ENCODE assay signal across 22 cellular contexts in genomic region chr14:52833891-52834290, GRCh38. TPM values are rescaled to one million over a fixed set of nuclear protein-coding genes. Genes with fewer than 3 reads are reported as not detected.
DNase-seq lines count a peak whose midpoint lies in the region; ATAC-seq and TF ChIP-seq lines count a peak whose summit lies in the region.
"Had no signal": no experiment of that assay in that cellular context is flagged by ENCODE, and none has a peak within 500 bp of the region (broad histone marks: within the 10 kb centered on the region; RNA-seq: fewer than 3 reads in every experiment).

No MANE protein-coding gene starts in this region.

- H3K27me3 ChIP-seq in mesenchymal stem cell (ENCODE audit: control insufficient read depth in 1 of 2, insufficient read depth in 1 of 2, low read length in 2 of 2) (no peaks in the 10 kb centered on the region), smooth muscle cell (ENCODE audit: low read depth) (no peaks in the 10 kb centered on the region)
- H3K27me3 ChIP-seq: BLaER1 treated with 17β-estradiol and CSF1 and Interleukin-3, amounts not matched to agents 10 nM and 100 nM; gastroesophageal sphincter; uterus had no signal

- H3K18ac ChIP-seq in mesenchymal stem cell (ENCODE audit: low read depth in 1 of 2, low read length in 2 of 2), result no peak overlapping the region

- no peaks in the 10 kb centered on the region for H3K36me3 Mint-ChIP-seq in T-cell
- H3K36me3 Mint-ChIP-seq: activated naive CD4-positive, alpha-beta T cell treated with anti-CD3 and anti-CD28 coated beads, Interleukin-2, amount 10 ng/mL, durations not matched to agents 7 days and 5 days had no signal

- no peak overlapping the region for H2AFZ ChIP-seq in mesenchymal stem cell (ENCODE audit: low read depth, low read length)
- H2AFZ ChIP-seq in smooth muscle cell (ENCODE audit: low read depth), result no peak overlapping the region

- H3K4me3 ChIP-seq in mesenchymal stem cell (ENCODE audit: insufficient read depth in 1 of 2, low read depth in 1 of 2, low read length in 2 of 2), result no peak overlapping the region
- no peak overlapping the region for H3K4me3 ChIP-seq in smooth muscle cell
- H3K4me3 ChIP-seq: BLaER1 treated with 17β-estradiol and CSF1 and Interleukin-3, amounts not matched to agents 10 nM and 100 nM; gastroesophageal sphincter; GM12878; HAP-1; lung; thoracic aorta; uterus had no signal

- H3K9me3 Mint-ChIP-seq in T-cell, result no peaks in the 10 kb centered on the region
- H3K9me3 Mint-ChIP-seq: activated B cell treated with CpG ODN at 0.5 μM for 24 hours; activated naive CD4-positive, alpha-beta T cell treated with anti-CD3 and anti-CD28 coated beads, Interleukin-2, amount 10 ng/mL, durations not matched to agents 7 days and 5 days; neural crest cell; stimulated activated naive CD8-positive, alpha-beta T cell treated with anti-CD3 and anti-CD28 coated beads, Interleukin-15, Interleukin-2, amounts not matched to agents 100 ng/mL and 50 ng/mL, for 24 hours had no signal

- no peak overlapping the region for H3K27ac ChIP-seq in mesenchymal stem cell (ENCODE audit: low read length, poor library complexity, severe bottlenecking)
- H3K27ac ChIP-seq in smooth muscle cell (ENCODE audit: low read depth), result peak overlapping the region; percentile 86
- H3K27ac ChIP-seq: BLaER1 treated with 17β-estradiol and CSF1 and Interleukin-3, amounts not matched to agents 10 nM and 100 nM; gastroesophageal sphincter; thoracic aorta; uterus had no signal

- no peak overlapping the region for H2BK5ac ChIP-seq in mesenchymal stem cell (ENCODE audit: low read depth, low read length, poor library complexity, severe bottlenecking)

- CTCF ChIA-PET in T-cell (lab: Charles Lee), result interaction anchor here (0.6 to 1.1 kb wide), 3 partner anchors 127 to 853 kb away, joined by 4 to 10 read pairs (median 9); no protein-coding TSS in a partner anchor

- no peak overlapping the region for H4K8ac ChIP-seq in mesenchymal stem cell (ENCODE audit: low read length)

- TF ChIP-seq CTCF in smooth muscle cell (IDR thresholded peaks at IDR 0.05; ENCODE audit: borderline replicate concordance, insufficient read depth, poor library complexity, severe bottlenecking), result no peak

- no peaks in the 10 kb centered on the region for H3K9me3 ChIP-seq in mesenchymal stem cell (ENCODE audit: control insufficient read depth, low read length)
- no peaks in the 10 kb centered on the region for H3K9me3 ChIP-seq in smooth muscle cell (replicated peaks; ENCODE audit: low read depth)
- H3K9me3 ChIP-seq: gastroesophageal sphincter, HAP-1, thoracic aorta, uterus had no signal

- H2BK15ac ChIP-seq in mesenchymal stem cell (ENCODE audit: low read depth, poor library complexity, severe bottlenecking), result no peak overlapping the region

- POLR2A ChIA-PET in T-cell (lab: Charles Lee), result interaction anchor here in 1 of 2 donors (0.7 kb wide), 1 partner anchor 364 kb away, joined by 6 read pairs; no protein-coding TSS in a partner anchor

- no peaks in the 10 kb centered on the region for H3K27me3 Mint-ChIP-seq in T-cell
- H3K27me3 Mint-ChIP-seq: stimulated activated naive CD8-positive, alpha-beta T cell treated with anti-CD3 and anti-CD28 coated beads, Interleukin-15, Interleukin-2, amounts not matched to agents 100 ng/mL and 50 ng/mL, for 24 hours had no signal

- H3K4me2 ChIP-seq in mesenchymal stem cell (ENCODE audit: low read length, poor library complexity, severe bottlenecking), result no peak overlapping the region
- no peak overlapping the region for H3K4me2 ChIP-seq in smooth muscle cell
- H3K4me2 ChIP-seq: BLaER1 treated with 17β-estradiol and CSF1 and Interleukin-3, amounts not matched to agents 10 nM and 100 nM had no signal

- no peak overlapping the region for H2BK120ac ChIP-seq in mesenchymal stem cell (ENCODE audit: low read depth, low read length)

- peak; percentile 16 for DNase-seq in EL
- DNase-seq in SK-N-DZ (ENCODE audit: low spot score), result peak; percentile 37
- no peak for DNase-seq in mesenchymal stem cell
- DNase-seq in smooth muscle cell (lab: John Stamatoyannopoulos, UW; ENCODE audit: unreplicated experiment), result no peak
- DNase-seq in activated T-cell treated with anti-CD3 and anti-CD28 coated beads, Interleukin-2, amount 50 U/mL, for 1 hour, result no peak
- no peak for DNase-seq in activated CD4-positive, CD25-positive, alpha-beta regulatory T cell (lab: John Stamatoyannopoulos, UW)
- DNase-seq in T-cell, result no peak
- DNase-seq: activated B cell treated with CpG ODN at 0.5 μM for 24 hours; activated naive CD4-positive, alpha-beta T cell treated with anti-CD3 and anti-CD28 coated beads, Interleukin-2, amount 10 ng/mL, durations not matched to agents 7 days and 5 days; hippocampal formation; NCI-H2029 treated with DMSO at 0.1 percent for 48 hours; NCI-H526 treated with DMSO at 0.1 percent for 48 hours; stimulated activated CD4-positive, alpha-beta T cell treated with anti-CD3 and anti-CD28 coated beads, Interleukin-1b, Interleukin-23, amount 100 ng/mL, for 48 hours; uterus had no signal

- no peaks in the 10 kb centered on the region for H4K20me1 ChIP-seq in smooth muscle cell (ENCODE audit: low read depth)
- H4K20me1 ChIP-seq: BLaER1 treated with 17β-estradiol and CSF1 and Interleukin-3, amounts not matched to agents 10 nM and 100 nM had no signal

- H3K36me3 ChIP-seq in mesenchymal stem cell (ENCODE audit: control insufficient read depth in 1 of 2, insufficient read depth in 2 of 2, low read depth in 1 of 2, low read length in 2 of 2) (no peaks in the 10 kb centered on the region), smooth muscle cell (ENCODE audit: low read depth) (no peaks in the 10 kb centered on the region)
- H3K36me3 ChIP-seq: BLaER1 treated with 17β-estradiol and CSF1 and Interleukin-3, amounts not matched to agents 10 nM and 100 nM; gastroesophageal sphincter; HAP-1; thoracic aorta; uterus had no signal

- no peak overlapping the region for H3K27ac Mint-ChIP-seq in T-cell
- H3K27ac Mint-ChIP-seq: activated B cell treated with CpG ODN at 0.5 μM for 24 hours; activated naive CD4-positive, alpha-beta T cell treated with anti-CD3 and anti-CD28 coated beads, Interleukin-2, amount 10 ng/mL, durations not matched to agents 7 days and 5 days; stimulated activated naive CD8-positive, alpha-beta T cell treated with anti-CD3 and anti-CD28 coated beads, Interleukin-15, Interleukin-2, amounts not matched to agents 100 ng/mL and 50 ng/mL, for 24 hours had no signal

- no peak overlapping the region for H4K91ac ChIP-seq in mesenchymal stem cell (ENCODE audit: low read length)

- peak overlapping the region in 1 of 2 experiments; percentile 1 for H2BK12ac ChIP-seq in mesenchymal stem cell (ENCODE audit: low read length in 2 of 2)

- H3K14ac ChIP-seq in mesenchymal stem cell (ENCODE audit: low read length in 2 of 2), result no peak overlapping the region

- ATAC-seq in T-cell (replicated peaks in 1 of 4), result no peak
- ATAC-seq: gastroesophageal sphincter, GM12878 had no signal

- H3K4me1 ChIP-seq in mesenchymal stem cell (ENCODE audit: control insufficient read depth, insufficient read depth, low read depth, low read length) (peaks cover 4% of the 10 kb centered on the region), smooth muscle cell (ENCODE audit: low read depth) (peaks cover 32% of the 10 kb centered on the region)
- H3K4me1 ChIP-seq: uterus had no signal

- peaks cover 3% of the 10 kb centered on the region for H3F3A ChIP-seq in smooth muscle cell (ENCODE audit: low read depth)

- no peak overlapping the region for H3K4me3 Mint-ChIP-seq in T-cell
- H3K4me3 Mint-ChIP-seq: activated B cell treated with CpG ODN at 0.5 μM for 24 hours; activated naive CD4-positive, alpha-beta T cell treated with anti-CD3 and anti-CD28 coated beads, Interleukin-2, amount 10 ng/mL, durations not matched to agents 7 days and 5 days; neural crest cell; stimulated activated naive CD8-positive, alpha-beta T cell treated with anti-CD3 and anti-CD28 coated beads, Interleukin-15, Interleukin-2, amounts not matched to agents 100 ng/mL and 50 ng/mL, for 24 hours had no signal

- H3K79me2 ChIP-seq in smooth muscle cell (ENCODE audit: low read depth), result no peaks in the 10 kb centered on the region

- peak overlapping the region; percentile 10 for H2AK5ac ChIP-seq in mesenchymal stem cell (ENCODE audit: low read length, severe bottlenecking)

- H3K4me1 Mint-ChIP-seq in T-cell, result no peaks in the 10 kb centered on the region
- H3K4me1 Mint-ChIP-seq: activated B cell treated with CpG ODN at 0.5 μM for 24 hours; activated naive CD4-positive, alpha-beta T cell treated with anti-CD3 and anti-CD28 coated beads, Interleukin-2, amount 10 ng/mL, durations not matched to agents 7 days and 5 days had no signal

- 91% methylated on average over 3 of the region's 5 CpGs for WGBS in mesenchymal stem cell
- WGBS in smooth muscle cell (ENCODE audit: low lambda C conversion rate), result 78% methylated on average over 5 of the region's 5 CpGs

- H3K79me1 ChIP-seq in mesenchymal stem cell (replicated peaks; ENCODE audit: low read length, poor library complexity, severe bottlenecking), result no peaks in the 10 kb centered on the region

- no peak overlapping the region for H3K9ac ChIP-seq in mesenchymal stem cell (ENCODE audit: low read length)
- H3K9ac ChIP-seq in smooth muscle cell (ENCODE audit: low read depth), result no peak overlapping the region
- H3K9ac ChIP-seq: BLaER1 treated with 17β-estradiol and CSF1 and Interleukin-3, amounts not matched to agents 10 nM and 100 nM had no signal

- no peak overlapping the region for H3K23ac ChIP-seq in mesenchymal stem cell (ENCODE audit: low read length in 2 of 2)

- H3K4ac ChIP-seq in mesenchymal stem cell (ENCODE audit: low read depth in 1 of 2, low read length in 2 of 2), result no peak overlapping the region

RNA-seq across cellular contexts. Expression of gene GNPNAT1, which starts 42.5 kb away (rescaled TPM):
- 17.9 and 18.1 TPM in 2 replicates for polyA plus RNA-seq in SK-N-DZ (2014; cell fraction: cytosol; rRNA removed)
- 7.0 and 9.0 TPM in 2 replicates for polyA plus RNA-seq in SK-N-DZ (2014; cell fraction: nucleus; rRNA removed)
- polyA plus RNA-seq in mesenchymal stem cell (2013, experiment 1 of 2), result 24.7 TPM
- polyA plus RNA-seq in mesenchymal stem cell (2013, experiment 2 of 2), result 30.8 TPM
- total RNA-seq in smooth muscle cell (22.9 and 23.5 TPM in 2 replicates), T-cell (10 to 100 TPM in 1 of 5 donors, 1 to 10 TPM in 4; 6.9 to 10.7 (median 8.9) TPM)
- 10.7 and 18.3 TPM in 2 replicates for polyA plus RNA-seq in smooth muscle cell

Comparison
In these comparisons a context has a peak if more than half of its experiments do, and no peak if none do; other contexts are left out.
1. DNase-seq: peak in EL (single experiment) and SK-N-DZ (single experiment); none in mesenchymal stem cell (single experiment), smooth muscle cell (single experiment), activated T-cell treated with anti-CD3 and anti-CD28 coated beads, Interleukin-2, amount 50 U/mL, for 1 hour (single experiment), activated CD4-positive, CD25-positive, alpha-beta regulatory T cell (0 of 4) and T-cell (0 of 34).